ENCODE assay signal across 2 cellular contexts in genomic region chr1:205700865-205701401, GRCh38.
A peak's percentile ranks its signal among the peaks of the same experiment; 100 is the strongest.
TF ChIP-seq lines count a peak whose summit lies in the region.

No MANE protein-coding gene starts in this region.

TF ChIP-seq in H1, 55 proteins besides CTCF, POLR2A, EP300 and RAD21:
- no peak for TF ChIP-seq FOSL1 (IDR thresholded peaks at IDR 0.05; ENCODE audit: insufficient read depth, low read depth, low read length)
- TF ChIP-seq TCF12 (IDR thresholded peaks at IDR 0.05; ENCODE audit: low read depth, low read length) = peak; percentile 82

TF ChIP-seq in HEK293T, 16 proteins besides CTCF, POLR2A, EP300 and RAD21:
- TF ChIP-seq SUZ12 (IDR thresholded peaks at IDR 0.05) = no peak
- TF ChIP-seq ELF4 (IDR thresholded peaks at IDR 0.05) = no peak
- no peak for TF ChIP-seq LEF1 (IDR thresholded peaks at IDR 0.05; ENCODE audit: borderline replicate concordance)
- TF ChIP-seq ZNF384 (IDR thresholded peaks at IDR 0.05) = no peak
- TF ChIP-seq BHLHE40 (IDR thresholded peaks at IDR 0.05; ENCODE audit: borderline replicate concordance) = no peak
